ENCODE assay signal across 20 cellular contexts in the genomic region with DNA sequence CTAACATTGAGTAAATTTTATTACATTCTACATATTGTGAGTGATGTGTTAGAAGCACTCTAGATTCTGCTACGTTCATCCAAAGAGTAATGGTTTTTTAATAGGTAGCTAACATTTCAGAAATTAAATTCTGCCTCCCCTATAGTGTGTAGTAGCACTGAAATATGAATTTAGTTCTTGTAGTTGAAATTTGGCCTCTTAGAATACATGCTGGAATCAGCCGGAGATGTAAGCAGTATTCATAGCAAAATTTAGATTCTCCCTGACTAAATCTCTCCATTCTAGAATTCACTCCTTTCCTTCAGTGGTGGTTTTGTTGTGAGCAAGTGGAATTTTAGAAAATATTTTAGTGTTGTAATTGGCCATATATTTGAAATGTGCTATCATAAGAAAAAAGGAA.
DNase-seq lines count a peak whose midpoint lies in the region; ATAC-seq, FAIRE-seq and TF ChIP-seq lines count a peak whose summit lies in the region.
"Had no signal": no experiment of that assay in that cellular context is flagged by ENCODE, and none has a peak within 500 bp of the region (broad histone marks: within the 10 kb centered on the region; RNA-seq: fewer than 3 reads in every experiment).

No MANE protein-coding gene starts in this region.

- H3K27me3 ChIP-seq in HUES6 (ENCODE audit: control insufficient read depth, insufficient read depth, low read length), result no peaks in the 10 kb centered on the region
- H3K27me3 ChIP-seq in H1 (replicated peaks in 1 of 4; ENCODE audit: control insufficient read depth in 3 of 4, extremely low read depth in 1 of 4, insufficient read depth in 3 of 4, low read length in 3 of 4), result no peaks in the 10 kb centered on the region
- no peaks in the 10 kb centered on the region for H3K27me3 ChIP-seq in testis

- H3K9ac ChIP-seq in HUES6 (ENCODE audit: low read length) (peak overlapping the region; percentile 99), H1 (replicated peaks in 1 of 4; ENCODE audit: extremely low read depth in 1 of 4, low read depth in 3 of 4, low read length in 3 of 4) (peak overlapping the region; percentile 81 to 96 (median 86); a peak in 6 of 7 replicates)

- peaks cover 3 to 9% of the 10 kb centered on the region in 2 experiments for H4K20me1 ChIP-seq in H1 (replicated peaks in 1 of 2; ENCODE audit: control insufficient read depth in 1 of 2, insufficient read depth in 2 of 2, low read length in 2 of 2)

- TF ChIP-seq RAD21 in H1 (IDR thresholded peaks at IDR 0.05 in 1 of 2, conservative IDR thresholded peaks at IDR 0.05 in 1 of 2; ENCODE audit: low read depth in 2 of 2, low read length in 2 of 2), result no peak

- H3K4ac ChIP-seq in H1 (replicated peaks; ENCODE audit: insufficient read length, low read depth, low read length), result no peak overlapping the region

- no peak overlapping the region for H4K8ac ChIP-seq in H1 (ENCODE audit: extremely low read depth, insufficient read depth, low read length)

- 0% methylated on average over 2 of the region's 2 CpGs; no CpG with 5 or more reads in 1 of the 2 experiments for WGBS in H1 (ENCODE audit: extremely low coverage in 1 of 2, insufficient coverage in 1 of 2, insufficient read length in 1 of 2, insufficient replicate concordance in 2 of 2, low coverage in 1 of 2, low lambda C conversion rate in 2 of 2, missing lambda C conversion rate in 1 of 2), 2 experiments
- WGBS in testis, 2 donors, result 68 to 78% methylated on average over 2 of the region's 2 CpGs

- H3K27ac ChIP-seq in HUES6 (ENCODE audit: low read depth, low read length) (peak overlapping the region; percentile 98), H1 (ENCODE audit: low read depth, low read length) (peak overlapping the region; percentile 75; the same call in 1 of the 2 replicates), testis (no peak overlapping the region)
- H3K27ac ChIP-seq: C4-2B, SK-N-MC had no signal

- POLR2A ChIA-PET in H1 (lab: Charles Lee; ENCODE audit: partially characterized antibody), result interaction anchor here (0.5 to 6.8 kb wide), 11 partner anchors 10 to 568 kb away, joined by 3 to 79 read pairs (median 4); no protein-coding TSS in a partner anchor

- TF ChIP-seq EP300 in H1 (IDR thresholded peaks at IDR 0.05; ENCODE audit: borderline replicate concordance in 1 of 2, low read depth in 2 of 2, low read length in 2 of 2), result no peak

- no peak overlapping the region for H2BK120ac ChIP-seq in H1 (replicated peaks; ENCODE audit: low read depth, low read length)

- CTCF ChIA-PET in H1 (lab: Charles Lee; ENCODE audit: partially characterized antibody), result no interaction called here

- H3K18ac ChIP-seq in H1 (ENCODE audit: extremely low read depth, low read length), result no peak overlapping the region; the same call in 1 of the 2 replicates

- no peak overlapping the region for H2BK12ac ChIP-seq in H1 (ENCODE audit: low read depth, low read length)

- no peak overlapping the region for H2AFZ ChIP-seq in H1 (ENCODE audit: low read length)

- no peaks in the 10 kb centered on the region for H3K23me2 ChIP-seq in H1 (ENCODE audit: low read depth, low read length)

- peak overlapping the region; percentile 96 for H3K4me3 ChIP-seq in HUES6 (ENCODE audit: low read depth, low read length)
- H3K4me3 ChIP-seq in H1 (ENCODE audit: extremely low read depth in 1 of 4, insufficient read depth in 2 of 4, low read depth in 3 of 4, low read length in 4 of 4), result peak overlapping the region; percentile 69 to 83 (median 77)
- peak overlapping the region; percentile 63 for H3K4me3 ChIP-seq in iPS-18c (ENCODE audit: insufficient read depth, low read depth, low read length)
- H3K4me3 ChIP-seq in testis, result no peak overlapping the region
- H3K4me3 ChIP-seq: SK-N-MC had no signal

- H3K79me2 ChIP-seq in H1 (ENCODE audit: control insufficient read depth in 1 of 2, insufficient read depth in 2 of 2, low read length in 2 of 2), result peaks cover 20 to 76% of the 10 kb centered on the region in 2 experiments

- no peak overlapping the region for H2AK5ac ChIP-seq in H1 (ENCODE audit: low read depth, low read length)

- ATAC-seq in GM21390 (IDR thresholded peaks at IDR 0.05; ENCODE audit: unreplicated experiment), result no peak

- no peak overlapping the region for H2BK15ac ChIP-seq in H1 (ENCODE audit: low read length)

- H3K23ac ChIP-seq in H1 (ENCODE audit: insufficient read length), result no peak overlapping the region

- H3K4me1 ChIP-seq in HUES6 (ENCODE audit: control insufficient read depth, insufficient read depth, low read length) (peaks cover 31% of the 10 kb centered on the region), H1 (replicated peaks in 1 of 4; ENCODE audit: control insufficient read depth in 3 of 4, insufficient read depth in 4 of 4, low read length in 3 of 4) (peaks cover 0 to 21% (median 12%) of the 10 kb centered on the region in 4 experiments; a peak in 2 of 7 replicates), testis (no peaks in the 10 kb centered on the region)

- no peak overlapping the region for H2BK5ac ChIP-seq in H1 (ENCODE audit: low read depth, low read length)

- H3K36me3 ChIP-seq in HUES6 (ENCODE audit: control insufficient read depth, insufficient read depth, low read length) (peaks cover 48% of the 10 kb centered on the region), H1 (ENCODE audit: control insufficient read depth in 2 of 4, insufficient read depth in 4 of 4, low read length in 3 of 4) (peaks cover 0 to 49% (median 5%) of the 10 kb centered on the region in 4 experiments; a peak in 4 of 8 replicates), testis (ENCODE audit: low read depth, missing control alignments) (no peaks in the 10 kb centered on the region)

- H3K56ac ChIP-seq in H1 (replicated peaks; ENCODE audit: insufficient read length, low read depth, low read length), result no peak overlapping the region

- no peak overlapping the region for H3K14ac ChIP-seq in H1 (ENCODE audit: insufficient read length)

- TF ChIP-seq POLR2A in H1 (IDR thresholded peaks at IDR 0.05; ENCODE audit: control extremely low read depth in 1 of 2, low read depth in 2 of 2, low read length in 2 of 2) (peak in 1 of 2 experiments; percentile 49; a peak in 1 of 3 replicates), testis (IDR thresholded peaks at IDR 0.05) (no peak)

- H3K9me3 ChIP-seq in HUES6 (ENCODE audit: control insufficient read depth, insufficient read depth, low read depth, low read length) (no peaks in the 10 kb centered on the region), H1 (ENCODE audit: insufficient read depth in 2 of 2, low read depth in 1 of 2, low read length in 1 of 2) (no peaks in the 10 kb centered on the region), iPS-18c (ENCODE audit: control insufficient read depth, insufficient read depth, low read length) (no peaks in the 10 kb centered on the region), testis (no peaks in the 10 kb centered on the region)

- no peak for FAIRE-seq in H1 (lab: Jason Lieb, UNC)
- FAIRE-seq: D721Med, RCC 7860 had no signal

- no peak for TF ChIP-seq CTCF in H1 (IDR thresholded peaks at IDR 0.05; ENCODE audit: control extremely low read depth in 1 of 3, insufficient read depth in 1 of 3, low read depth in 1 of 3, low read length in 3 of 3)
- TF ChIP-seq CTCF in testis (IDR thresholded peaks at IDR 0.05), result no peak

- no peak overlapping the region for H2BK20ac ChIP-seq in H1 (ENCODE audit: low read length)

- H3K79me1 ChIP-seq in H1 (ENCODE audit: low read depth, low read length), result 0 out of 2 replicates have a peak, but pooled peaks cover 3% of the 10 kb centered on the region

- intact Hi-C loops in testis (cut with DNase I; ENCODE audit: low total_unique reads), result no loop called here

- H4K91ac ChIP-seq in H1 (replicated peaks; ENCODE audit: insufficient read length, low read length), result no peak overlapping the region

- H4K5ac ChIP-seq in H1 (ENCODE audit: insufficient read length, low read depth, low read length), result peak overlapping the region; percentile 96

- peak overlapping the region; percentile 61 to 93; a peak in 3 of 4 replicates for H3K4me2 ChIP-seq in H1 (ENCODE audit: insufficient read depth in 1 of 2, low read depth in 2 of 2, low read length in 2 of 2)

- DNase-seq in H1 (ENCODE audit: low read depth in 1 of 2, low spot score in 2 of 2) (no peak), testis (no peak), HCEC 1CT (no peak)
- DNase-seq in activated CD4-positive, alpha-beta T cell treated with anti-CD3 and anti-CD28 coated beads, Interleukin-2, amount 50 U/mL, for 1 hour, result no peak
- DNase-seq: AML-193; IMR-90; NCI-H1417; NCI-H187; NCI-H2107; NCI-H510A; NCI-H748 treated with DMSO at 0.1 percent for 48 hours; NK-92 treated with Interleukin-12 subunit alpha and Interleukin-12 subunit beta, amount 100 ng/mL, for 24 hours; SHP77 had no signal

TF ChIP-seq in H1, 55 proteins besides CTCF, POLR2A, EP300 and RAD21 (continues in another document):
- no peak for TF ChIP-seq BACH1 (IDR thresholded peaks at IDR 0.05; ENCODE audit: low read length)
- no peak for TF ChIP-seq SIN3A (conservative IDR thresholded peaks at IDR 0.05 in 1 of 2, IDR thresholded peaks at IDR 0.05 in 1 of 2; ENCODE audit: low read depth in 1 of 2, low read length in 2 of 2)
- peak; percentile 93 for TF ChIP-seq TAF7 (optimal IDR thresholded peaks at IDR 0.05; ENCODE audit: borderline replicate concordance, low read depth, low read length)

Comparison
In these comparisons a context has a peak if more than half of its experiments do, and no peak if none do; other contexts are left out.
1. H3K27ac ChIP-seq: peak in HUES6 (single experiment) and H1 (single experiment); none in testis (0 of 2).
2. H3K4me3 ChIP-seq: peak in HUES6 (single experiment), H1 (4 of 4) and iPS-18c (single experiment); none in testis (0 of 2).